ENCODE assay signal across 28 cellular contexts in genomic region chr1:69215883-69216282, GRCh38.
"Had no signal": no experiment of that assay in that cellular context is flagged by ENCODE, and none has a peak within 500 bp of the region (broad histone marks: within the 10 kb centered on the region; RNA-seq: fewer than 3 reads in every experiment).

No MANE protein-coding gene starts in this region.

- H3K27me3 ChIP-seq: colonic mucosa, dorsolateral prefrontal cortex, esophagus muscularis mucosa, esophagus squamous epithelium, gastrocnemius medialis, gastroesophageal sphincter, heart left ventricle, heart right ventricle, hepatocyte had no signal

- H2AFZ ChIP-seq: hepatocyte had no signal

- H3K79me2 ChIP-seq: hepatocyte had no signal

- H3K4me3 ChIP-seq: colonic mucosa, dorsolateral prefrontal cortex, esophagus muscularis mucosa, esophagus squamous epithelium, gastrocnemius medialis, gastroesophageal sphincter, heart left ventricle, heart right ventricle, hepatocyte had no signal

- DNase-seq: colonic mucosa; cortex of kidney; dermis blood vessel endothelial cell; dorsolateral prefrontal cortex; effector CD4-positive, alpha-beta T cell; effector CD8-positive, alpha-beta T cell; effector memory CD4-positive, alpha-beta T cell; effector memory CD8-positive, alpha-beta T cell; endodermal cell; erythroblast; esophagus squamous epithelium; foreskin fibroblast; foreskin keratinocyte; foreskin melanocyte; gastrocnemius medialis; glutamatergic neuron; head of caudate nucleus; heart left ventricle; heart right ventricle had no signal

- H3K9me3 ChIP-seq: colonic mucosa, esophagus muscularis mucosa, esophagus squamous epithelium, gastrocnemius medialis, gastroesophageal sphincter had no signal

- FAIRE-seq: colon, endometrium, endothelial cell of umbilical vein, frontal cortex had no signal

- H3K4me2 ChIP-seq: hepatocyte had no signal

- H3K27ac ChIP-seq: colonic mucosa, dorsolateral prefrontal cortex, epithelial cell of prostate, esophagus muscularis mucosa, esophagus squamous epithelium, foreskin keratinocyte, gastrocnemius medialis, gastroesophageal sphincter, heart left ventricle, heart right ventricle, hepatocyte had no signal

- H3K4me1 ChIP-seq: colonic mucosa, esophagus muscularis mucosa, esophagus squamous epithelium, foreskin keratinocyte, gastrocnemius medialis, gastroesophageal sphincter, heart left ventricle, heart right ventricle had no signal

- ATAC-seq: effector memory CD8-positive, alpha-beta T cell; esophagus mucosa; foreskin keratinocyte; gastrocnemius medialis; gastroesophageal sphincter; heart left ventricle; heart right ventricle had no signal

- H3K36me3 ChIP-seq: colonic mucosa, esophagus muscularis mucosa, esophagus squamous epithelium, gastrocnemius medialis, gastroesophageal sphincter, heart left ventricle, heart right ventricle had no signal
